Comparison of ENCODE assay signal across 18 cellular contexts in the genomic region with DNA sequence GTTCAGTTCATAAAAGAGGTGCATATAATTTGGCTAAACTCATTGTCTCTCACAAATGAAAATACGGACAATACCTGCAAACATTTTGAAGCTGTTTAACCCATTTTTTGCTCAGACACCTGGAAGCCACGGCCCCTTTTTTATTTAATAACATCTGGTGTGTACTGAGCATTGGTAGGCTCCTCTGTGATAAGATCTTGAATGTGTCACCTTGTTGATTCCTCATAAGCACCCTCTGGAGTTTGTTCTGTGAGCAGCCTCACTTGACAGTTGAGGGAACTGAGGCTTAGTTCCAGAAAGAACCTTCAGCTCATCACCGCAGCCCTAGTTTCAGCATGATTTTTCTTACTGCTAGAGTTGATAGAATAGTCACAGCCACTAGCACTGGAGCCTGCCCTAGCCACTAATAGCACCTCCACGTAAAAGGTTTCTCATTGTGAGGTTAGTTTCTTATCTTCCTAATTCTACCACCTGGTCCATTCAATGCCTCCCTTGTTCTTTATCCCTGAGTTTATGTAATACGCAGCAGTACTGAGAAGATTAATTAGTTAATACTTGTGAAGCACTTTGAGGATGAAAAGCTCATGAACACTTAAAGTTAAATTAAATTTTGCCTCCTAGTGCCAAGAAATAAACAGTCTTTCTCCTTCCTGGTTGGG.
"Had no signal": no experiment of that assay in that cellular context is flagged by ENCODE, and none has a peak within 500 bp of the region (broad histone marks: within the 10 kb centered on the region; RNA-seq: fewer than 3 reads in every experiment).

No MANE protein-coding gene starts in this region.

- H3K4me3 Mint-ChIP-seq: activated naive CD4-positive, alpha-beta T cell treated with anti-CD3 and anti-CD28 coated beads, Interleukin-2, amount 50 U/mL, for 24 hours; activated T-cell treated with anti-CD3 and anti-CD28 coated beads, Interleukin-2, amount 50 U/mL, for 72 hours had no signal

- H3K4me3 ChIP-seq: ascending aorta, gastrocnemius medialis, lung, smooth muscle cell, thoracic aorta had no signal

- H3K9me3 Mint-ChIP-seq: activated naive CD4-positive, alpha-beta T cell treated with anti-CD3 and anti-CD28 coated beads, Interleukin-2, amount 50 U/mL, for 24 hours; activated T-cell treated with anti-CD3 and anti-CD28 coated beads, Interleukin-2, amount 50 U/mL, for 72 hours; naive B cell had no signal

- H3K9me3 ChIP-seq: ascending aorta, gastrocnemius medialis, thoracic aorta had no signal

- H3K27ac ChIP-seq: ascending aorta, gastrocnemius medialis, thoracic aorta had no signal

- H3K27me3 ChIP-seq: ascending aorta, gastrocnemius medialis had no signal

- ATAC-seq: activated CD4-positive, CD25-positive, alpha-beta regulatory T cell treated with anti-CD3 and anti-CD28 coated beads, Interleukin-2, amount 50 U/mL, for 24 hours; activated T-cell treated with anti-CD3 and anti-CD28 coated beads, Interleukin-2, amount 50 U/mL, for 72 hours; esophagus mucosa; gastrocnemius medialis; sciatic nerve had no signal

- H3K27ac Mint-ChIP-seq: activated naive CD4-positive, alpha-beta T cell treated with anti-CD3 and anti-CD28 coated beads, Interleukin-2, amount 50 U/mL, for 24 hours; activated T-cell treated with anti-CD3 and anti-CD28 coated beads, Interleukin-2, amount 50 U/mL, for 72 hours had no signal

- H3K27me3 Mint-ChIP-seq: activated naive CD4-positive, alpha-beta T cell treated with anti-CD3 and anti-CD28 coated beads, Interleukin-2, amount 50 U/mL, for 24 hours; naive B cell had no signal

- DNase-seq: activated CD4-positive, alpha-beta T cell treated with anti-CD3 and anti-CD28 coated beads, Interleukin-2, amount 50 U/mL, for 1 hour; activated effector memory CD4-positive, alpha-beta T cell treated with anti-CD3 and anti-CD28 coated beads, Interleukin-2, amount 50 U/mL, for 16 hours; activated T-cell treated with anti-CD3 and anti-CD28 coated beads, Interleukin-2, amount 50 U/mL, for 72 hours; cerebellar nuclear complex; effector CD4-positive, alpha-beta T cell; gastrocnemius medialis; head of caudate nucleus; naive B cell; stimulated activated CD4-positive, alpha-beta T cell treated with anti-CD3 and anti-CD28 coated beads, Interleukin-4, amount 100 ng/mL, for 1 hour; T1000 had no signal

- H3K36me3 ChIP-seq: ascending aorta, gastrocnemius medialis, thoracic aorta had no signal

- H3K4me1 ChIP-seq: ascending aorta, gastrocnemius medialis had no signal
